9 cellular contexts compared by ENCODE assay signal in the genomic region with DNA sequence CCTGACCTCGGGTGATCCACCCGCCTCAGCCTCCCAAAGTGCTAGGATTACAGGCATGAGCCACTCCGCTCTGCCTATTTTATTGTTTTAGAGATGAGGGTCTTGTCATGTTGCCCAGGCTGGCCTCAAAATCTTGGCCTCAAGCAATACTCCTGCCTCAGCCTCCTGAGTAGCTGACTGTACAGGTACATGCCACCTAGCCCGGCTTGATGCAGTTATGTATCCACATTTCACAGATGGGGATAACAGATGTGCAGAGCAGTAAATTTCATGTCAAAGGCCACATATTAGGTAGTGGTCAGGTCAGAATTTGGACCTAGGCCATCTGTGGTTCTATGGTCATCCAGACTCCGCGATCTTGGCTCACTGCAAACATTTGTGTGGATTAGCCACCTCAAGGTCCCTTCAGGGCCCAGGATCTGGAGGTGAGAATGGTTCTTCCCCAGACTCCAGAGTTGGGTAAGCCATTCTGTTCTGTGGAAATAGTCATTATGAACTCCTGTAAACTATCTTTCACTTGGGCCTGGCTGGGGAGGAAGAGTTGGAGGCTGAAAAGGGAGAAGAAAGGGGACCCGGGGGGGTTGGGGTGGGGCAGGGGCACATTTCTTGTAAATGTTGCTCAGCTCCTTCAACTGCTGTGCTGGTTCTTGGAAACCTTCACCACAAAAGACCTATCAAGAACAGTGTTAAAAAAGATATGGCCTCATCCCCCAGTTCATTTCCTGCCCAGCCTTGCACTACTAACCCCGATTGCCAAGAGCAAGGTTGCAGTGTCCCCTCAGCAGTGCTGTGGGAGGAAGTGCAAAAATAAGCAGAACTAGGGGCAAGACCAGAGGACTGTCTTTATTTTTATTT. TPM values are rescaled to one million over a fixed set of nuclear protein-coding genes. Genes with fewer than 3 reads are reported as not detected.
DNase-seq lines count a peak whose midpoint lies in the region; ATAC-seq, FAIRE-seq and TF ChIP-seq lines count a peak whose summit lies in the region.
"Had no signal": no experiment of that assay in that cellular context is flagged by ENCODE, and none has a peak within 500 bp of the region (broad histone marks: within the 10 kb centered on the region; RNA-seq: fewer than 3 reads in every experiment).

No MANE protein-coding gene starts in this region.

- H4K20me1 ChIP-seq in GM12878 (ENCODE audit: control insufficient read depth, insufficient read depth): no peaks in the 10 kb centered on the region

- RAD21 ChIA-PET in GM12878 (lab: Charles Lee; ENCODE audit: unreplicated experiment): interaction anchor here (1.0 kb wide), 1 partner anchor 11 kb away, joined by 3 read pairs; no protein-coding TSS in a partner anchor

- H3K27ac ChIP-seq in GM12878 (ENCODE audit: control insufficient read depth, insufficient read depth): 0 out of 2 replicates have a peak overlapping the region, but pooled peaks have one; percentile 33
- peak overlapping the region in 1 of 4 donors; percentile 12 for H3K27ac ChIP-seq in pancreas

- no peaks in the 10 kb centered on the region for H3K36me3 Mint-ChIP-seq in osteocyte (ENCODE audit: unreplicated experiment)

- H3K9me3 Mint-ChIP-seq in osteocyte (ENCODE audit: unreplicated experiment): no peaks in the 10 kb centered on the region

- TF ChIP-seq POLR2A in GM12878 (IDR thresholded peaks at IDR 0.05; ENCODE audit: low read depth, low read length): no peak

- no peak for TF ChIP-seq CTCF in GM12878 (IDR thresholded peaks at IDR 0.05 in 2 of 3, conservative IDR thresholded peaks at IDR 0.05 in 1 of 3; ENCODE audit: control insufficient read depth in 2 of 3, extremely low read depth in 1 of 3, insufficient read depth in 1 of 3, low read depth in 3 of 3, low read length in 3 of 3)
- no peak for TF ChIP-seq CTCF in pancreas (IDR thresholded peaks at IDR 0.05)
- TF ChIP-seq CTCF in osteocyte (IDR thresholded peaks at IDR 0.05): no peak

- H3K4me1 ChIP-seq in GM12878 (ENCODE audit: control insufficient read depth, insufficient read depth, low read length): 0 out of 2 replicates have a peak, but pooled peaks cover 3% of the 10 kb centered on the region
- no peaks in the 10 kb centered on the region for H3K4me1 ChIP-seq in pancreas

- no peak overlapping the region for H3K4me2 ChIP-seq in GM12878 (ENCODE audit: control insufficient read depth, insufficient read depth)

- H3K9ac ChIP-seq in GM12878 (ENCODE audit: control insufficient read depth, insufficient read depth, low read length): no peak overlapping the region

- no peak overlapping the region for H3K27ac Mint-ChIP-seq in osteocyte (ENCODE audit: unreplicated experiment)

- TF ChIP-seq RAD21 in GM12878 (IDR thresholded peaks at IDR 0.05; ENCODE audit: insufficient read depth, low read depth, low read length): 0 out of 2 replicates have a peak, but pooled peaks have one; percentile 8

- no peaks in the 10 kb centered on the region for H3K9me3 ChIP-seq in GM12878 (replicated peaks; ENCODE audit: control insufficient read depth, insufficient read depth, low read length)
- H3K9me3 ChIP-seq in pancreas: no peaks in the 10 kb centered on the region

- BruUV-seq in GM12878 (replicated peaks; lab: Mats Ljungman, UMichigan): no TSS peak

- H3K27me3 Mint-ChIP-seq in osteocyte (ENCODE audit: unreplicated experiment): no peaks in the 10 kb centered on the region

- POLR2A ChIA-PET in GM12878 (lab: Charles Lee): interaction anchor here (0.5 kb wide), 1 partner anchor 62 kb away, joined by 6 read pairs; no protein-coding TSS in a partner anchor

- peak overlapping the region; percentile 56 for H2AFZ ChIP-seq in GM12878 (ENCODE audit: control insufficient read depth, low read depth, low read length)

- in situ Hi-C loops in GM12878 (cut with MboI): no loop called here
- in situ Hi-C loops in G401 (cut with HindIII; ENCODE audit: low sequenced_read_pairs): no loop called here

- no peak for TF ChIP-seq EP300 in GM12878 (IDR thresholded peaks at IDR 0.05; ENCODE audit: borderline replicate concordance in 1 of 2, control insufficient read depth in 1 of 2, low read depth in 2 of 2, low read length in 2 of 2)

- FAIRE-seq in GM12878 (lab: Jason Lieb, UNC) (no peak), pancreas (lab: Jason Lieb, UNC) (no peak)
- FAIRE-seq: bronchial epithelial cell had no signal

- SMC1A ChIA-PET in GM12878 (lab: Charles Lee; ENCODE audit: uncharacterized antibody, unreplicated experiment): interaction anchor here (3.5 kb wide), 1 partner anchor 11 kb away, joined by 13 read pairs; no protein-coding TSS in a partner anchor

- H3K27me3 ChIP-seq in GM12878 (replicated peaks in 1 of 2; ENCODE audit: control insufficient read depth in 2 of 2, insufficient read depth in 2 of 2, low read length in 1 of 2) (no peaks in the 10 kb centered on the region), pancreas (no peaks in the 10 kb centered on the region)

- H3K4me3 Mint-ChIP-seq in osteocyte (ENCODE audit: unreplicated experiment): no peak overlapping the region

- no peaks in the 10 kb centered on the region for H3K79me2 ChIP-seq in GM12878 (ENCODE audit: control insufficient read depth, insufficient read depth, low read length)

- 73% methylated on average over 8 of the region's 8 CpGs for WGBS in GM12878 (ENCODE audit: insufficient coverage, insufficient replicate concordance, low lambda C conversion rate, missing lambda C conversion rate)
- 75 to 76% methylated on average over 8 of the region's 8 CpGs for WGBS in pancreas, 2 donors

- CTCF ChIA-PET in GM12878 (lab: Yijun Ruan, JAX): interaction anchor here (0.6 to 1.2 kb wide), 2 partner anchors 11 to 12 kb away, joined by 3 to 6 read pairs; no protein-coding TSS in a partner anchor

- intact Hi-C loops in GM12878 (cut with micrococcal nuclease; ENCODE audit: unreplicated experiment): no loop called here
- intact Hi-C loops in pancreas (cut with DNase I): no loop called here

- DNase-seq in GDM1 (lab: John Stamatoyannopoulos, UW) (peak; percentile 94), T-helper 1 cell (peak; percentile 17 to 98 (median 30)), GM12878 (ENCODE audit: low read depth, low spot score) (peak; percentile 32), pancreas (peak in 1 of 6 donors; percentile 37), osteocyte (ENCODE audit: extremely low spot score, unreplicated experiment) (no peak), G401 (ENCODE audit: low spot score) (no peak), superior temporal gyrus (ENCODE audit: extremely low spot score) (no peak)

- H3K4me3 ChIP-seq in GM12878 (no peak overlapping the region), pancreas (no peak overlapping the region)

- H3K4me1 Mint-ChIP-seq in osteocyte (ENCODE audit: unreplicated experiment): peaks cover 2% of the 10 kb centered on the region

- H3K36me3 ChIP-seq in GM12878 (ENCODE audit: control insufficient read depth in 2 of 2, insufficient read depth in 2 of 2, low read length in 1 of 2): no peaks in the 10 kb centered on the region
- no peaks in the 10 kb centered on the region for H3K36me3 ChIP-seq in pancreas

- ATAC-seq in GM12878: peak; percentile 80
- peak in 3 of 4 donors; percentile 47 to 79 (median 77) for ATAC-seq in pancreas
- no peak for ATAC-seq in HG02642 (IDR thresholded peaks at IDR 0.05; ENCODE audit: poor library complexity, unreplicated experiment)

TF ChIP-seq in GM12878, 131 proteins besides CTCF, POLR2A, EP300 and RAD21 (continues in another document):
- TF ChIP-seq SPI1 (IDR thresholded peaks at IDR 0.05; ENCODE audit: borderline replicate concordance, insufficient read depth, low read depth, low read length) (peak; percentile 62; the same call in 1 of the 2 replicates), KDM1A (IDR thresholded peaks at IDR 0.05; ENCODE audit: borderline replicate concordance) (no peak)

RNA-seq across cellular contexts. Expression of a gene that starts 13.0 kb away (rescaled TPM):
- 6.3 and 7.3 TPM in 2 replicates for total RNA-seq in GM12878 (2013; cell fraction: nucleolus; rRNA removed)
- total RNA-seq in GM12878 (2014; rRNA removed) (10.6 and 12.5 TPM in 2 replicates), GM12878 (2014; rRNA removed; fragmentation: Illumina TruSeq; extraction: Trizol) (9.9 and 10.5 TPM in 2 replicates), GM12878 (2021) (20.6 and 22.0 TPM in 2 replicates), pancreas (10 to 100 TPM in 4 of 6 donors, 1 to 10 TPM in 2; 7.5 to 25.3 (median 14.1) TPM), osteocyte (8.9 and 12.8 TPM in 2 replicates)
- polyA plus RNA-seq in GM12878 (2011; ENCODE audit: low read depth): 8.2 TPM
- polyA plus RNA-seq in GM12878 (2011; rRNA removed) (6.4 and 10.4 TPM in 2 replicates), GM12878 (2014; fragmentation: Illumina TruSeq; extraction: Trizol) (29.0 and 33.9 TPM in 2 replicates), GM12878 (2014; fragmentation: Nextera tagmentation; extraction: Ambion mirVana) (1 to 10 TPM in 1 of 2 experiments, under 1 TPM in 1; 0.66 to 3.0 TPM), GM12878 (2014; rRNA removed) (11.1 and 11.6 TPM in 2 replicates), GM12878 (2016; fragmentation: Nextera tagmentation; extraction: Ambion mirVana) (1 to 10 TPM; 7.0 to 8.1 TPM), pancreas (10 to 100 TPM; 11.3 to 15.1 TPM)
- polyA plus RNA-seq in GM12878 (2011; cell fraction: cytosol; rRNA removed): 9.2 and 10.8 TPM in 2 replicates
- 14.0 and 16.8 TPM in 2 replicates for polyA plus RNA-seq in GM12878 (2011; cell fraction: nucleus; rRNA removed)
- polyA plus RNA-seq in GM12878 (2012): 12.5 and 17.7 TPM in 2 replicates
- polyA minus RNA-seq in GM12878 (2011; rRNA and poly(A)+ RNA removed): 9.8 and 11.3 TPM in 2 replicates
- 4.7 and 7.4 TPM in 2 replicates for polyA minus RNA-seq in GM12878 (2011; cell fraction: cytosol; rRNA and poly(A)+ RNA removed)
- polyA minus RNA-seq in GM12878 (2011; cell fraction: nucleus; rRNA and poly(A)+ RNA removed): 6.0 and 8.4 TPM in 2 replicates
- 70.4 and 71.6 TPM in 2 replicates for total RNA-seq in G401 (2014; rRNA removed; shearing (Covaris generic))

Comparison
In these comparisons a context has a peak if more than half of its experiments do, and no peak if none do; other contexts are left out.
1. DNase-seq: peak in GDM1 (single experiment), T-helper 1 cell (5 of 5) and GM12878 (single experiment); none in osteocyte (single experiment), G401 (single experiment) and superior temporal gyrus (single experiment).